Comparison of ENCODE assay signal across 8 cellular contexts in the genomic region with DNA sequence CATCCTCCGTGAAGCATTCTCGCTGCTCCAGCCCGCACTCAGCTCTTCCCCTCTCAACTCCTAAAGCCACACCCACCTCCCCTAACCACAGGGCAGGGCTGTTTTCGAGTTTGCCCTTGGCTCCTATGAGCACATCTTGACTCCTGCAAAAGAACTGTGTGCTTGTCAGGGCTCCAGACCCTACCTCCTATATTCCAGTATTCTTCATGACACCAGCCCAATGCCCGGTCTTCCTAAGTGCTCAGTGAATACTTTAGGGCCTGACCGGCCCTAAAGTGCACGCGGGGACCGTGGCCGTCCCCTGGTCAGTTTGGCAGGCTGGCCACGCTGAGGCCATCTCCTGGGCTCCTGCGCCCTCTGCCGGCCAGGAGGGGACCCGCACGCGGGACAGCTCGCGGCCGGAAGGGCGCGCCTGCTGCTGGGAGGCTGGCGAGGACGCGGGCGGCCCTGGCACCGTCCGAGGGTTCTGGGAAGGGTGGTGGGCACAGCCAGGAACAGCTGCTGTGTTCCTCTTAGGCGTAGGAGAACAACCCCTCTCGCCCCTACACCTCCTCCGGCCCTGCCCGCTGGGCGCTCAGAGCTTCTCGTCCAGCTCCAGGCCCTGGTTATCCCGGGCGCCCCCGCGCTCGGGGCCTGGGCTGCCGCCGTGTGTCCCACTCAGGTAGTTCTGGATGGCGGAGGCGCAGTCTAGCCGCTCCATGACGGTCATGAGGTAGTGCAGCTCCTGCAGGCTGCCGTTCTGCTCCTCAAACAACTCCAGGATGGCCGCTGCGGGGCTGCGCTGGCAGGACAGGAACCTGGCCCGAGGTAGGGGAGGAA. TPM values are rescaled to one million over a fixed set of nuclear protein-coding genes. Genes with fewer than 3 reads are reported as not detected.
A peak's percentile ranks its signal among the peaks of the same experiment; 100 is the strongest.
DNase-seq lines count a peak whose midpoint lies in the region; ATAC-seq and TF ChIP-seq lines count a peak whose summit lies in the region.

No MANE protein-coding gene starts in this region.

- no peaks in the 10 kb centered on the region for H3K36me3 ChIP-seq in gastroesophageal sphincter
- no peaks in the 10 kb centered on the region for H3K36me3 ChIP-seq in neutrophil

- no peaks in the 10 kb centered on the region for H3K9me3 Mint-ChIP-seq in Calu3 (ENCODE audit: low read depth, unreplicated experiment)

- no peak overlapping the region for H3K4me3 Mint-ChIP-seq in Calu3 (ENCODE audit: low read depth, unreplicated experiment)

- no peaks in the 10 kb centered on the region for H3K27me3 Mint-ChIP-seq in Calu3 (ENCODE audit: unreplicated experiment)

- ATAC-seq in GM19467 (IDR thresholded peaks at IDR 0.05; ENCODE audit: unreplicated experiment) (peak; percentile 81), gastroesophageal sphincter (peak; percentile 94)

- peaks cover 0 to 23% (median 12%) of the 10 kb centered on the region in 3 donors for H3K4me1 ChIP-seq in gastroesophageal sphincter
- H3K4me1 ChIP-seq in neutrophil (ENCODE audit: control insufficient read depth in 1 of 2, insufficient read depth in 1 of 2, low read depth in 1 of 2, low read length in 1 of 2) = peaks cover 12 to 17% of the 10 kb centered on the region in 2 experiments

- no peak overlapping the region for H3K27ac Mint-ChIP-seq in Calu3 (ENCODE audit: unreplicated experiment)

- BruUV-seq in Calu3 (replicated peaks; lab: Mats Ljungman, UMichigan) = no TSS peak

- intact Hi-C loops in Calu3 (cut with micrococcal nuclease; ENCODE audit: unreplicated experiment) = loop anchor here (1.0 to 5.0 kb wide), 3 partner anchors 22 to 701 kb away; no protein-coding TSS in a partner anchor

- peak in 1 of 2 donors; percentile 16 for TF ChIP-seq POLR2A in gastroesophageal sphincter (IDR thresholded peaks at IDR 0.05)

- H3K9me3 ChIP-seq in gastroesophageal sphincter (no peaks in the 10 kb centered on the region), neutrophil (no peaks in the 10 kb centered on the region)

- peaks cover 17% of the 10 kb centered on the region for H3K4me1 Mint-ChIP-seq in Calu3 (ENCODE audit: low read depth, unreplicated experiment)

- H3K27ac ChIP-seq in gastroesophageal sphincter (peak overlapping the region in 3 of 4 donors; percentile 65 to 84 (median 71)), neutrophil (no peak overlapping the region)

- no peaks in the 10 kb centered on the region for H3K27me3 ChIP-seq in gastroesophageal sphincter
- peaks cover 7% of the 10 kb centered on the region for H3K27me3 ChIP-seq in neutrophil

- 0 to 7% methylated on average over 3 to 4 of the region's 49 CpGs for WGBS in gastroesophageal sphincter (ENCODE audit: low coverage in 1 of 2), 2 donors

- TF ChIP-seq CTCF in Calu3 (IDR thresholded peaks at IDR 0.05; ENCODE audit: unreplicated experiment) (peak; percentile 97), gastroesophageal sphincter (IDR thresholded peaks at IDR 0.05) (peak; percentile 96 to 99 (median 98)), neutrophil (IDR thresholded peaks at IDR 0.05) (peak; percentile 97)

- no peak for TF ChIP-seq EP300 in gastroesophageal sphincter (IDR thresholded peaks at IDR 0.05)

- peak; percentile 90 for DNase-seq in Calu3
- DNase-seq in HS-5 (ENCODE audit: low read depth) = peak; percentile 36
- peak; percentile 73 for DNase-seq in RPMI8226
- DNase-seq in activated gamma-delta T cell treated with Interleukin-2 at 50 U/mL for 16 hours = peak; percentile 69
- peak; percentile 38 for DNase-seq in stromal cell of bone marrow (ENCODE audit: low read depth)

- CTCF ChIA-PET in Calu3 (lab: Charles Lee) = interaction anchor here (0.6 to 1.5 kb wide), 11 partner anchors 8 to 154 kb away, joined by 3 to 9 read pairs (median 5); a partner anchor contains a TSS

- H3K36me3 Mint-ChIP-seq in Calu3 (ENCODE audit: insufficient read depth, unreplicated experiment) = no peaks in the 10 kb centered on the region

- H3K4me3 ChIP-seq in gastroesophageal sphincter = peak overlapping the region; percentile 36 to 53
- H3K4me3 ChIP-seq in neutrophil (ENCODE audit: low read depth in 1 of 2, low read length in 1 of 2) = peak overlapping the region; percentile 64 to 89

RNA-seq across cellular contexts. Expression of a gene that starts 11.0 kb away (rescaled TPM):
- total RNA-seq in Calu3 (2022) = 10.6 and 15.9 TPM in 2 replicates
- 1 to 10 TPM in 1 of 4 donors, under 1 TPM in 3; 0.07 to 1.2 (median 0.37) TPM for total RNA-seq in gastroesophageal sphincter

RNA-seq across cellular contexts. Expression of a gene that starts 14.3 kb away (rescaled TPM):
- total RNA-seq in Calu3 (2022) = not detected in 2 replicates
- not detected for total RNA-seq in gastroesophageal sphincter

RNA-seq across cellular contexts. Expression of a gene that starts 25.0 kb away (rescaled TPM):
- total RNA-seq in Calu3 (2022) (not detected in 2 replicates), gastroesophageal sphincter (1 to 10 TPM in 1 of 4 donors, under 1 TPM in 3; 0.37 to 1.8 (median 0.72) TPM)

RNA-seq across cellular contexts. Expression of a gene that starts 44.1 kb away (rescaled TPM):
- total RNA-seq in Calu3 (2022) (33.2 and 37.7 TPM in 2 replicates), gastroesophageal sphincter (10 to 100 TPM in 3 of 4 donors, 1 to 10 TPM in 1; 9.2 to 23.8 (median 13.7) TPM)

RNA-seq across cellular contexts. Expression of a gene that starts 44.8 kb away (rescaled TPM):
- total RNA-seq in Calu3 (2022) = 22.9 and 23.7 TPM in 2 replicates
- 10 to 100 TPM in 3 of 4 donors, 1 to 10 TPM in 1; 6.6 to 17.7 (median 12.1) TPM for total RNA-seq in gastroesophageal sphincter

Comparison
In these comparisons a context has a peak if more than half of its experiments do, and no peak if none do; other contexts are left out.
1. DNase-seq: peak in every context shown above with its lines; median percentile 90 in Calu3; 73 in RPMI8226; 69 in activated gamma-delta T cell treated with Interleukin-2 at 50 U/mL for 16 hours; 38 in stromal cell of bone marrow; 36 in HS-5.